ENCODE assay signal across 8 cellular contexts in the genomic region with DNA sequence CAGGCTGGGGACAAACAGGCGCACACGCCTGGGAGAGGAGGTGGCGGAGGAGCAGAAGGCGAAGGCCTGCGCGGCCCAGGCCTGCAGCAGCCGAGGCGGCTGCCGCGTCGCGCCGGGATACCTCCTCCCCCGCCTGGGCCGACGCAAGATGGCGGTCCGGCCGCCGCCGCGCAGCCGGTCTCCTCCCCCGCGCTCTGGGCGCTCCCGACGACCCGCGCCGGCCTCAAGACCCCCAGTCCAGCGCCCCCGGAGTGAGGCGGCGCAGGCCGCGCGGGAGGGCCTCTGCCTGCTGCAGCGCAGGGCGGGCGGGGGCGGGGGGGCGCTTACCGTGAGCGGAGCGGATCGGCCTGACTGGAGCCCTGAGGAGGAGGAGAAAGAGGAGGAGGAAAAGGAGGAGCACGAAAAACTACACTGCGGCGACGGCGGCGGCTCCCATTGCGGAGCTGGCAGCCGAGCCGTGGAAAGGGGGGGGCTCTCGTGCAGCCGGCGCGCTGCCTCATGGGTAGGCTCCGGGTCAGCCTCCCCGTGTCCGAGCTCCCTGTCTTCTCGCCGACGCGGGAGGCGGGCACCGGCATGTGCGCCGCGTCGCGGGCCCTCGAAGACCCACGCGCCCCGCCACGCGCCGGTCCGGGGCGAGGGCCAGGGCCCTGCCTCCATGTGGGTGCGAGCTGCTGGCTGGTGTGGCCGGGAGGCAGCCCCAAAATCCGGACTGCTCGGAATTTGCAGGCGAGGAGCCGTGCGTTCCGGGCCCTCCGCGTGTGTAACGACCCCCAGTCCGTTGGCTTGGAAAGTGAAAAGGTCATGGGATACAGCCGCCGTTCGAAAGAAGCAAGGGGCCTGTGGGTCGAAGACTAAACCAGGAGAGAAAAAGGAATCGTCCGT.
DNase-seq lines count a peak whose midpoint lies in the region; ATAC-seq lines count a peak whose summit lies in the region.

A gene with protein sequence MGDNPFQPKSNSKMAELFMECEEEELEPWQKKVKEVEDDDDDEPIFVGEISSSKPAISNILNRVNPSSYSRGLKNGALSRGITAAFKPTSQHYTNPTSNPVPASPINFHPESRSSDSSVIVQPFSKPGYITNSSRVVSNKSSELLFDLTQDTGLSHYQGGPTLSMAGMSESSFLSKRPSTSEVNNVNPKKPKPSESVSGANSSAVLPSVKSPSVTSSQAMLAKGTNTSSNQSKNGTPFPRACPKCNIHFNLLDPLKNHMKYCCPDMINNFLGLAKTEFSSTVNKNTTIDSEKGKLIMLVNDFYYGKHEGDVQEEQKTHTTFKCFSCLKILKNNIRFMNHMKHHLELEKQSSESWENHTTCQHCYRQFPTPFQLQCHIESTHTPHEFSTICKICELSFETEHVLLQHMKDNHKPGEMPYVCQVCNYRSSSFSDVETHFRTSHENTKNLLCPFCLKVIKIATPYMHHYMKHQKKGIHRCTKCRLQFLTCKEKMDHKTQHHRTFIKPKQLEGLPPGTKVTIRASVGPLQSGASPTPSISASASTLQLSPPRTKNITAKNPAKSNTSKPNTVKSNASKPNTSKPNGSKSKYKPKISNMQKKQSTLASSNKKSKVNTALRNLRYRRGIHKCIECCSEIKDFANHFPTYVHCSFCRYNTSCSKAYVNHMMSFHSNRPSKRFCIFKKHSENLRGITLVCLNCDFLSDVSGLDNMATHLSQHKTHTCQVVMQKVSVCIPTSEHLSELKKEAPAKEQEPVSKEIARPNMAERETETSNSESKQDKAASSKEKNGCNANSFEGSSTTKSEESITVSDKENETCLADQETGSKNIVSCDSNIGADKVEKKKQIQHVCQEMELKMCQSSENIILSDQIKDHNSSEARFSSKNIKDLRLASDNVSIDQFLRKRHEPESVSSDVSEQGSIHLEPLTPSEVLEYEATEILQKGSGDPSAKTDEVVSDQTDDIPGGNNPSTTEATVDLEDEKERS (minus strand): TSS at position 379 of the 882 bp plus-strand sequence. CDS start 26,400 bp downstream, outside the sequence.

- H3K36me3 ChIP-seq in HUES6 (ENCODE audit: control insufficient read depth, insufficient read depth, low read length) (no peaks in the 10 kb centered on the region), mucosa of stomach (ENCODE audit: control insufficient read depth, insufficient read depth, low read length) (no peaks in the 10 kb centered on the region)

- H3K4me3 ChIP-seq in HUES6 (ENCODE audit: low read depth, low read length) (peak within 1 kb of the TSS; percentile 76), mucosa of stomach (ENCODE audit: low read length) (peak within 1 kb of the TSS; percentile 66)

- H3K4me1 ChIP-seq in HUES6 (ENCODE audit: control insufficient read depth, insufficient read depth, low read length) (peaks cover 18% of the 10 kb centered on the region), mucosa of stomach (ENCODE audit: control insufficient read depth, insufficient read depth, low read length) (peaks cover 22% of the 10 kb centered on the region)

- DNase-seq in COR-L47 (lab: John Stamatoyannopoulos, UW) (peak; percentile 77), OCI-M1 (lab: John Stamatoyannopoulos, UW) (peak; percentile 88), activated T-cell treated with anti-CD3 and anti-CD28 coated beads for 4 hours (peak; percentile 57), epithelial cell of prostate (ENCODE audit: low read depth, low spot score) (peak; percentile 31)
- peak; percentile 50 to 57 for DNase-seq in stimulated activated CD8-positive, alpha-beta memory T cell treated with anti-CD3 and anti-CD28 coated beads, Interleukin-7, amount 100 ng/mL, for 1 hour (ENCODE audit: low read depth in 2 of 2)

- peak within 1 kb of the TSS; percentile 88 for H3K27ac ChIP-seq in HUES6 (ENCODE audit: low read depth, low read length)
- H3K27ac ChIP-seq in epithelial cell of prostate: peak within 1 kb of the TSS; percentile 78

- H3K9ac ChIP-seq in HUES6 (ENCODE audit: low read length): peak within 1 kb of the TSS; percentile 97
- peak within 1 kb of the TSS; percentile 87 for H3K9ac ChIP-seq in mucosa of stomach (ENCODE audit: low read length)

- H3K27me3 ChIP-seq in HUES6 (ENCODE audit: control insufficient read depth, insufficient read depth, low read length) (no peaks in the 10 kb centered on the region), mucosa of stomach (ENCODE audit: control insufficient read depth, insufficient read depth, low read length) (no peaks in the 10 kb centered on the region)

- peak; percentile 77 for ATAC-seq in GM21390 (IDR thresholded peaks at IDR 0.05; ENCODE audit: unreplicated experiment)

- H3K9me3 ChIP-seq in HUES6 (ENCODE audit: control insufficient read depth, insufficient read depth, low read depth, low read length): peaks cover 20% of the 10 kb centered on the region
- H3K9me3 ChIP-seq in mucosa of stomach (ENCODE audit: control insufficient read depth, low read length): no peaks in the 10 kb centered on the region

Comparison
In these comparisons a context has a peak if more than half of its experiments do, and no peak if none do; other contexts are left out.
1. Peak in every context shown above with its lines: DNase-seq, ATAC-seq, H3K4me3 ChIP-seq and H3K27ac ChIP-seq.
2. DNase-seq: peak in every context shown above with its lines; median percentile 88 in OCI-M1; 77 in COR-L47; 57 in activated T-cell treated with anti-CD3 and anti-CD28 coated beads for 4 hours; 54 in stimulated activated CD8-positive, alpha-beta memory T cell treated with anti-CD3 and anti-CD28 coated beads, Interleukin-7, amount 100 ng/mL, for 1 hour; 31 in epithelial cell of prostate.